ENCODE assay signal across 8 cellular contexts in the genomic region with DNA sequence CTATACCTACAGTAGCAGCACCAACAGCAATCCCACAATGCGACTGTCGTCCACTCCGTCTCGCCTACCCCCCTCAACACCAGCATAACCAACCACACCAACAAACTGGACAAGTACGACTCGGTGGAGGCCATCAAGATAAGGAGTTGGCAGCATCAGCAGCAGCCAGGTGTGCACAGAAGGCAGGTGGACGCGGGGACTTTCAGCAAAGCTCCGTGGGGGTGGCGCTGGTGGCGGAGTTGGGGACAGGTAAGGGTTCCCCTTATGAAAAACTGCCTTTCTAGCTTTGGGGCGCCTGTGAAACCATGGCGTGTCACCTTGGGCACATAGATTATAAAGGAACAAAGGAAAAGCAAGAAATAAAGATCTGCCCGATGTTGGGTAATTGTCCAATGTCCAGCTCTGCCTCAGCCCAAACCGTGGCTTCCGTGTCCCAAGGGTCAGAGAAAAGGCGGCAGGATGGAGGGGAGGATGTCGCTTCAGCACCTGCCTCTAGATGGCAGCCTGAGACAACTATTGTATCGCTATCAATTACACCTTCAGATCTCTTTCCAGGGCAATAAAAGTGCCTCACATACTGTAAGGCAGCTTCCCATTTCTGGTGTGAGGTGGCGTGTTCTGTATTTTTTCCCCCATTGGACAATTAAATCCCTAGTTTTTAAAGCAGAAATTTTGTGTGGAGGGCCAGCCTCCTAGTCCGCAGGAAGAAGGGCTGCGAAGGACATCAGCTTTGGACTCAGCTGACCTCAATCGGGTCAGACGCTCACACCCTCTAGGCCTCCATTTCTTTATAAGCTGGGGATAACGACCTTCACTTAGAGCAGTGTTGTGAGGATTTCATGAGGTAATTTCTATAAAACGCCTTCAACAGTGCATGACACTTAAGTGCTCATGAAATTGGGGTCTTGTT. TPM values are rescaled to one million over a fixed set of nuclear protein-coding genes. Genes with fewer than 3 reads are reported as not detected.
DNase-seq lines count a peak whose midpoint lies in the region; ATAC-seq and TF ChIP-seq lines count a peak whose summit lies in the region.

No MANE protein-coding gene starts in this region.

- H3K9me3 Mint-ChIP-seq in central memory CD8-positive, alpha-beta T cell, result no peaks in the 10 kb centered on the region
- no peaks in the 10 kb centered on the region for H3K9me3 Mint-ChIP-seq in stimulated activated memory B cell treated with anti-CD40 and anti-IgM and Interleukin-4, amounts not matched to agents 10 μg/mL and 1 μg/mL and 100 μg/mL, for 72 hours

- no peak overlapping the region for H3K4me3 Mint-ChIP-seq in central memory CD8-positive, alpha-beta T cell
- no peak overlapping the region for H3K4me3 Mint-ChIP-seq in stimulated activated memory B cell treated with anti-CD40 and anti-IgM and Interleukin-4, amounts not matched to agents 10 μg/mL and 1 μg/mL and 100 μg/mL, for 72 hours

- DNase-seq in ACHN (peak; percentile 47), GM13976 (ENCODE audit: low spot score) (peak; percentile 78), NCI-H1417 treated with DMSO at 0.1 percent for 48 hours (lab: John Stamatoyannopoulos, UW) (peak; percentile 44), SKM-1 (lab: John Stamatoyannopoulos, UW; ENCODE audit: unreplicated experiment) (peak; percentile 16), left lobe of liver (ENCODE audit: low spot score) (peak; percentile 53)
- DNase-seq in central memory CD8-positive, alpha-beta T cell (ENCODE audit: low spot score in 2 of 2), result no peak

- TF ChIP-seq CTCF in GM13976 (IDR thresholded peaks at IDR 0.05; ENCODE audit: borderline replicate concordance, control extremely low read depth, extremely low read depth, insufficient read depth, missing control alignments), result peak; percentile 81

- no peaks in the 10 kb centered on the region for H3K4me1 Mint-ChIP-seq in central memory CD8-positive, alpha-beta T cell
- H3K4me1 Mint-ChIP-seq in stimulated activated memory B cell treated with anti-CD40 and anti-IgM and Interleukin-4, amounts not matched to agents 10 μg/mL and 1 μg/mL and 100 μg/mL, for 72 hours, result no peaks in the 10 kb centered on the region

- in situ Hi-C loops in ACHN (cut with HindIII; ENCODE audit: low pct_ligation_motif_present, low pct_unique_long_range_greater_than_20kb, low sequenced_read_pairs), result no loop called here
- in situ Hi-C loops in GM13976 (cut with MboI; ENCODE audit: low sequenced_read_pairs, unreplicated experiment), result no loop called here

- H3K36me3 Mint-ChIP-seq in central memory CD8-positive, alpha-beta T cell (ENCODE audit: insufficient read depth), result no peaks in the 10 kb centered on the region
- no peaks in the 10 kb centered on the region for H3K36me3 Mint-ChIP-seq in stimulated activated memory B cell treated with anti-CD40 and anti-IgM and Interleukin-4, amounts not matched to agents 10 μg/mL and 1 μg/mL and 100 μg/mL, for 72 hours

- ATAC-seq in HG02763 (IDR thresholded peaks at IDR 0.05; ENCODE audit: unreplicated experiment) (peak; percentile 90), left lobe of liver (peak; percentile 98)
- peak; percentile 36 for ATAC-seq in central memory CD8-positive, alpha-beta T cell (replicated peaks; ENCODE audit: extremely low read depth, poor library complexity, severe bottlenecking)
- peak; percentile 72 for ATAC-seq in stimulated activated memory B cell treated with anti-CD40 and anti-IgM and Interleukin-4, amounts not matched to agents 10 μg/mL and 1 μg/mL and 100 μg/mL, for 72 hours

- H3K27me3 Mint-ChIP-seq in central memory CD8-positive, alpha-beta T cell, result peaks cover 13% of the 10 kb centered on the region
- H3K27me3 Mint-ChIP-seq in stimulated activated memory B cell treated with anti-CD40 and anti-IgM and Interleukin-4, amounts not matched to agents 10 μg/mL and 1 μg/mL and 100 μg/mL, for 72 hours, result no peaks in the 10 kb centered on the region

- no peak overlapping the region for H3K27ac Mint-ChIP-seq in central memory CD8-positive, alpha-beta T cell (ENCODE audit: low read depth)
- no peak overlapping the region for H3K27ac Mint-ChIP-seq in stimulated activated memory B cell treated with anti-CD40 and anti-IgM and Interleukin-4, amounts not matched to agents 10 μg/mL and 1 μg/mL and 100 μg/mL, for 72 hours

RNA-seq across cellular contexts. Expression of a gene that starts 58.8 kb away (rescaled TPM):
- total RNA-seq in left lobe of liver, result 29.1 TPM

RNA-seq across cellular contexts. Expression of a gene that starts 58.9 kb away (rescaled TPM):
- 3.7 TPM for total RNA-seq in left lobe of liver

Comparison
In these comparisons a context has a peak if more than half of its experiments do, and no peak if none do; other contexts are left out.
1. DNase-seq: peak in ACHN (single experiment), GM13976 (single experiment), NCI-H1417 treated with DMSO at 0.1 percent for 48 hours (single experiment), SKM-1 (single experiment) and left lobe of liver (single experiment); none in central memory CD8-positive, alpha-beta T cell (0 of 2).
2. ATAC-seq: peak in every context shown above with its lines; median percentile 98 in left lobe of liver; 90 in HG02763; 72 in stimulated activated memory B cell treated with anti-CD40 and anti-IgM and Interleukin-4, amounts not matched to agents 10 μg/mL and 1 μg/mL and 100 μg/mL, for 72 hours; 36 in central memory CD8-positive, alpha-beta T cell.